Comparison of ENCODE assay signal across 15 cellular contexts in genomic region chr5:102975040-102975439, GRCh38.
DNase-seq lines count a peak whose midpoint lies in the region; ATAC-seq and TF ChIP-seq lines count a peak whose summit lies in the region.
"Had no signal": no experiment of that assay in that cellular context is flagged by ENCODE, and none has a peak within 500 bp of the region (broad histone marks: within the 10 kb centered on the region; RNA-seq: fewer than 3 reads in every experiment).

No MANE protein-coding gene starts in this region.

- no peak for TF ChIP-seq RAD21 in SK-N-SH (IDR thresholded peaks at IDR 0.05; ENCODE audit: low read length)

- H3K27me3 ChIP-seq in SK-N-SH (ENCODE audit: insufficient read depth) (no peaks in the 10 kb centered on the region), thoracic aorta (replicated peaks; ENCODE audit: insufficient read depth) (no peaks in the 10 kb centered on the region)
- H3K27me3 ChIP-seq: stomach had no signal

- TF ChIP-seq EP300 in SK-N-SH (IDR thresholded peaks at IDR 0.05; ENCODE audit: borderline replicate concordance in 1 of 2, low read depth in 1 of 2, low read length in 1 of 2): no peak

- H3K36me3 ChIP-seq in SK-N-SH (replicated peaks in 1 of 2; ENCODE audit: control insufficient read depth in 1 of 2, insufficient read depth in 2 of 2, low read length in 1 of 2): peaks cover 42 to 62% of the 10 kb centered on the region in 2 experiments
- H3K36me3 ChIP-seq in thoracic aorta: no peaks in the 10 kb centered on the region

- peaks cover 4% of the 10 kb centered on the region; the same call in 1 of the 2 replicates for H3K79me2 ChIP-seq in SK-N-SH (ENCODE audit: insufficient read depth)

- H3K27ac ChIP-seq in SK-N-SH (ENCODE audit: low read depth in 2 of 2, low read length in 1 of 2) (peak overlapping the region in 1 of 2 experiments; percentile 83; a peak in 2 of 4 replicates), thoracic aorta (peak overlapping the region; percentile 45 to 49)
- H3K27ac ChIP-seq: stomach had no signal

- H3F3A ChIP-seq in SK-N-SH (replicated peaks; ENCODE audit: insufficient read depth): peaks cover 36% of the 10 kb centered on the region

- no peaks in the 10 kb centered on the region for H4K20me1 ChIP-seq in SK-N-SH (ENCODE audit: insufficient read depth)

- peaks cover 2 to 39% of the 10 kb centered on the region in 2 experiments; a peak in 2 of 4 replicates for H3K4me1 ChIP-seq in SK-N-SH (ENCODE audit: control insufficient read depth in 1 of 2, insufficient read depth in 2 of 2, low read depth in 1 of 2, low read length in 1 of 2)
- H3K4me1 ChIP-seq in thoracic aorta (ENCODE audit: control insufficient read depth in 1 of 2, low read depth in 2 of 2): peaks cover 14 to 24% of the 10 kb centered on the region in 2 donors
- H3K4me1 ChIP-seq: stomach had no signal

- 91% methylated on average over 4 of the region's 4 CpGs for WGBS in SK-N-SH (ENCODE audit: low lambda C conversion rate)

- H2AFZ ChIP-seq in SK-N-SH (ENCODE audit: low read depth): no peak overlapping the region

- H3K4me3 ChIP-seq in SK-N-SH (ENCODE audit: low read depth in 2 of 2, low read length in 1 of 2): no peak overlapping the region
- H3K4me3 ChIP-seq in thoracic aorta: no peak overlapping the region
- H3K4me3 ChIP-seq: skin epidermis, stomach had no signal

- POLR2A ChIA-PET in SK-N-SH (lab: Yijun Ruan, JAX): no interaction called here

- no peak for DNase-seq in SK-N-SH
- DNase-seq in NCI-H69 (lab: John Stamatoyannopoulos, UW): peak; percentile 37
- DNase-seq in erythroblast (lab: John Stamatoyannopoulos, UW): peak; percentile 34 to 78
- no peak for DNase-seq in thoracic aorta (ENCODE audit: low spot score)
- DNase-seq in COLO668 (lab: John Stamatoyannopoulos, UW; ENCODE audit: unreplicated experiment): no peak
- DNase-seq: ACHN; activated CD8-positive, alpha-beta memory T cell treated with anti-CD3 and anti-CD28 coated beads, Interleukin-2, amount 50 U/mL, for 4 hours; activated naive CD4-positive, alpha-beta T cell treated with anti-CD3 and anti-CD28 coated beads for 36 hours; H9; NCI-H1105; stomach had no signal

- H3K9me3 ChIP-seq in SK-N-SH (no peaks in the 10 kb centered on the region), thoracic aorta (no peaks in the 10 kb centered on the region)
- H3K9me3 ChIP-seq: stomach had no signal

- ATAC-seq in SK-N-SH treated with all-trans-retinoic acid at 6 μM for 48 hours (no peak), thoracic aorta (ENCODE audit: insufficient number of reproducible peaks, low FRiP score, low read depth) (no peak), GM19397 (IDR thresholded peaks at IDR 0.05; ENCODE audit: unreplicated experiment) (no peak), GM21717 (IDR thresholded peaks at IDR 0.05; ENCODE audit: unreplicated experiment) (no peak)

- no peak for TF ChIP-seq POLR2A in erythroblast (IDR thresholded peaks at IDR 0.05; ENCODE audit: low read length)

- no peak overlapping the region for H3K9ac ChIP-seq in SK-N-SH

- H3K4me2 ChIP-seq in SK-N-SH: no peak overlapping the region

- H3K9me2 ChIP-seq in SK-N-SH: no peaks in the 10 kb centered on the region; the same call in 1 of the 2 replicates

- TF ChIP-seq CTCF in SK-N-SH (IDR thresholded peaks at IDR 0.05): no peak
- TF ChIP-seq CTCF in thoracic aorta (IDR thresholded peaks at IDR 0.05): no peak

- CTCF ChIA-PET in SK-N-SH (lab: Yijun Ruan, JAX): no interaction called here

TF ChIP-seq in SK-N-SH, 30 proteins besides CTCF, POLR2A, EP300 and RAD21:
- TF ChIP-seq SMC3 (IDR thresholded peaks at IDR 0.05; ENCODE audit: low read depth, low read length): no peak
- TF ChIP-seq POLR2AphosphoS5 (IDR thresholded peaks at IDR 0.05; ENCODE audit: low read depth, low read length): 0 out of 2 replicates have a peak, but pooled peaks have one; percentile 10

TF ChIP-seq in SK-N-SH treated with all-trans-retinoic acid at 6 μM for 48 hours, 23 proteins besides CTCF, POLR2A, EP300 and RAD21:
- TF ChIP-seq ZNF565 (CRISPR knock-in tag; conservative IDR thresholded peaks at IDR 0.05; ENCODE audit: low read depth) (no peak), ZNF70 (CRISPR knock-in tag; IDR thresholded peaks at IDR 0.05) (no peak), SNAI2 (CRISPR knock-in tag; IDR thresholded peaks at IDR 0.05) (no peak), ESRRG (CRISPR knock-in tag; IDR thresholded peaks at IDR 0.05) (no peak), ZNF8 (CRISPR knock-in tag; IDR thresholded peaks at IDR 0.05) (no peak), CSDC2 (CRISPR knock-in tag; IDR thresholded peaks at IDR 0.05) (no peak), ZFP30 (CRISPR knock-in tag; IDR thresholded peaks at IDR 0.05) (no peak), ZC3H10 (CRISPR knock-in tag; IDR thresholded peaks at IDR 0.05) (no peak)
- TF ChIP-seq, protein P1, sequence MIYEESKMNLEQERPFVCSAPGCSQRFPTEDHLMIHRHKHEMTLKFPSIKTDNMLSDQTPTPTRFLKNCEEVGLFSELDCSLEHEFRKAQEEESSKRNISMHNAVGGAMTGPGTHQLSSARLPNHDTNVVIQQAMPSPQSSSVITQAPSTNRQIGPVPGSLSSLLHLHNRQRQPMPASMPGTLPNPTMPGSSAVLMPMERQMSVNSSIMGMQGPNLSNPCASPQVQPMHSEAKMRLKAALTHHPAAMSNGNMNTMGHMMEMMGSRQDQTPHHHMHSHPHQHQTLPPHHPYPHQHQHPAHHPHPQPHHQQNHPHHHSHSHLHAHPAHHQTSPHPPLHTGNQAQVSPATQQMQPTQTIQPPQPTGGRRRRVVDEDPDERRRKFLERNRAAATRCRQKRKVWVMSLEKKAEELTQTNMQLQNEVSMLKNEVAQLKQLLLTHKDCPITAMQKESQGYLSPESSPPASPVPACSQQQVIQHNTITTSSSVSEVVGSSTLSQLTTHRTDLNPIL (CRISPR knock-in tag; IDR thresholded peaks at IDR 0.05; ENCODE audit: low read depth): no peak

Comparison
In these comparisons a context has a peak if more than half of its experiments do, and no peak if none do; other contexts are left out.
1. DNase-seq: peak in NCI-H69 (single experiment) and erythroblast (2 of 2); none in SK-N-SH (single experiment), thoracic aorta (single experiment) and COLO668 (single experiment).